ENCODE assay signal across 8 cellular contexts in genomic region chr1:16513412-16514106, GRCh38. TPM values are rescaled to one million over a fixed set of nuclear protein-coding genes. Genes with fewer than 3 reads are reported as not detected.
DNase-seq lines count a peak whose midpoint lies in the region; ATAC-seq and TF ChIP-seq lines count a peak whose summit lies in the region.
"Not testable (repeated sequence)": the region's sequence is repeated elsewhere in the genome, so short reads cannot be mapped to it uniquely, and the experiment has no call there.

No MANE protein-coding gene starts in this region.

- TF ChIP-seq CTCF in lung (IDR thresholded peaks at IDR 0.05; ENCODE audit: control extremely low read depth, extremely low read depth) = not testable (repeated sequence)

- H3K36me3 ChIP-seq in lung (ENCODE audit: control insufficient read depth in 2 of 2, insufficient read depth in 2 of 2, low read length in 2 of 2) = not testable (repeated sequence)

- not testable (repeated sequence) for H3K27me3 ChIP-seq in lung (ENCODE audit: control insufficient read depth, insufficient read depth)

- not testable (repeated sequence) for H3K9me3 ChIP-seq in lung (ENCODE audit: control insufficient read depth in 2 of 2, insufficient read depth in 1 of 2, low read length in 1 of 2)

- 15% methylated on average over 20 of the region's 26 CpGs for WGBS in lung, 2 donors

- H3K4me3 ChIP-seq in lung = not testable (repeated sequence)

- H3K4me1 ChIP-seq in lung (ENCODE audit: control insufficient read depth in 2 of 2, insufficient read depth in 2 of 2, low read length in 2 of 2) = not testable (repeated sequence)

- DNase-seq in DMS 273 treated with DMSO at 0.1 percent for 48 hours (lab: John Stamatoyannopoulos, UW) (peak; percentile 96), HS-27A (ENCODE audit: low read depth) (peak; percentile 92), NCI-H748 treated with DMSO at 0.1 percent for 48 hours (lab: John Stamatoyannopoulos, UW) (peak; percentile 75), ecto neural progenitor cell (ENCODE audit: low spot score) (peak; percentile 65), lung (ENCODE audit: low spot score) (peak; percentile 68)
- DNase-seq in activated CD4-positive, alpha-beta T cell treated with anti-CD3 and anti-CD28 coated beads, Interleukin-2, amount 50 U/mL, for 1 hour = peak; percentile 30
- peak; percentile 23 to 31 for DNase-seq in stimulated activated CD8-positive, alpha-beta memory T cell treated with anti-CD3 and anti-CD28 coated beads, Interleukin-15, amount 100 ng/mL, for 4 hours (ENCODE audit: low read depth in 2 of 2)

- H3K27ac ChIP-seq in lung (ENCODE audit: low read depth in 1 of 2, low read length in 1 of 2) = peak overlapping the region; percentile 31 to 78

- ATAC-seq in GM21381 (IDR thresholded peaks at IDR 0.05; ENCODE audit: unreplicated experiment) (peak; percentile 88), lung (ENCODE audit: insufficient read depth, low FRiP score) (peak; percentile 99)

RNA-seq across cellular contexts. Expression of gene RNU1-1, which starts 0.5 kb away (rescaled TPM):
- 1,000 to 10,000 TPM in 1 of 2 donors, under 1 TPM in 1; under 0.01 to 3,134 TPM for total RNA-seq in lung
- not detected for polyA plus RNA-seq in lung

Comparison
In these comparisons a context has a peak if more than half of its experiments do, and no peak if none do; other contexts are left out.
1. DNase-seq: peak in every context shown above with its lines; median percentile 96 in DMS 273 treated with DMSO at 0.1 percent for 48 hours; 92 in HS-27A; 75 in NCI-H748 treated with DMSO at 0.1 percent for 48 hours; 68 in lung; 65 in ecto neural progenitor cell; 30 in activated CD4-positive, alpha-beta T cell treated with anti-CD3 and anti-CD28 coated beads, Interleukin-2, amount 50 U/mL, for 1 hour; 27 in stimulated activated CD8-positive, alpha-beta memory T cell treated with anti-CD3 and anti-CD28 coated beads, Interleukin-15, amount 100 ng/mL, for 4 hours.